12 cellular contexts compared by ENCODE assay signal in the genomic region with DNA sequence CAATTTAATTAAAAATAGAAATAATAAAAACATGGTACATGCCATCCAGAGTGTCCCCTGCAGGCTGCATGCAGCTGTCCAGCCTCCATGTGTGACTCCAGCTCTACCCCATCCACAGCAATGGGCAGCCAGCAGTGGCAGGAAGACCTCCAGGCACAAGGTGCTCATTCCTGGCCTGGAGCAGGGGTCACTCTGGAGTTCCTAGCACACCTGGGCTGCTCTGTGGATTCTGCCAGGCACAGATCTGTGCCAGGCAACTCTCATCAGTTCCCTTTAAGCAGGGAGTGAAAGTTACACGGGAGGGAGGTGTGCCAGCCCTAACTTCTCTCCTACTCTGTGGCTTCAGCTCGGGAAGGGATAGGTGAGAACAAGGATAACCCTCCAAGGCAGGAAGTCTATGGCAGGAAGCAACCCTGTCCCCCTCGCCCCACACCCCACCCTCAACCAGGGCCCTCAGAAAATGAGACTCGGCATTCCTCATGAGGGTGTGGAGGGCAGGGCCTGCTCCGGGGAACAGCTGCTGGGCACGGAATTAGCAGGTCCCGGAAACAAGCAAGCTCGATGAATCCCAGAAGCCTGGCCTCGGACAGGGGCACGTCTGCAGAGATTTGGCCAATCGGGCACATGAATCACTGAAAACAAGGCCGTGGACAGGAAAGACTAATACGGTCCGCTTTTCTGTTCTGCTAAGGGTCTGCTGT. TPM values are rescaled to one million over a fixed set of nuclear protein-coding genes. Genes with fewer than 3 reads are reported as not detected.
DNase-seq lines count a peak whose midpoint lies in the region; ATAC-seq and TF ChIP-seq lines count a peak whose summit lies in the region.
"Had no signal": no experiment of that assay in that cellular context is flagged by ENCODE, and none has a peak within 500 bp of the region (broad histone marks: within the 10 kb centered on the region; RNA-seq: fewer than 3 reads in every experiment).

No MANE protein-coding gene starts in this region.

- TF ChIP-seq CTCF in tibial artery (IDR thresholded peaks at IDR 0.05): no peak
- no peak for TF ChIP-seq CTCF in foreskin fibroblast (IDR thresholded peaks at IDR 0.05; ENCODE audit: low read depth, low read length)

- H3K4me3 ChIP-seq in duodenal mucosa (ENCODE audit: low read depth in 1 of 2, low read length in 2 of 2): peak overlapping the region; percentile 13 to 25
- no peak overlapping the region for H3K4me3 ChIP-seq in mucosa of stomach (ENCODE audit: low read length)
- H3K4me3 ChIP-seq in tibial artery: peak overlapping the region; percentile 15 to 35
- H3K4me3 ChIP-seq in foreskin fibroblast (ENCODE audit: low read depth in 1 of 2, low read length in 2 of 2): no peak overlapping the region
- H3K4me3 ChIP-seq: testis had no signal

- H3K9me3 ChIP-seq in duodenal mucosa (ENCODE audit: control insufficient read depth in 1 of 2, low read length in 2 of 2) (no peaks in the 10 kb centered on the region), mucosa of stomach (ENCODE audit: control insufficient read depth, low read length) (no peaks in the 10 kb centered on the region), tibial artery (no peaks in the 10 kb centered on the region)
- H3K9me3 ChIP-seq: testis had no signal

- H3K9ac ChIP-seq in duodenal mucosa (ENCODE audit: low read depth in 1 of 2, low read length in 2 of 2) (no peak overlapping the region), mucosa of stomach (ENCODE audit: low read length) (peak overlapping the region; percentile 15)

- peaks cover under 1 to 3% of the 10 kb centered on the region in 2 donors for H3K27me3 ChIP-seq in duodenal mucosa (ENCODE audit: control insufficient read depth in 1 of 2, insufficient read depth in 2 of 2, low read length in 2 of 2)
- peaks cover 5% of the 10 kb centered on the region for H3K27me3 ChIP-seq in mucosa of stomach (ENCODE audit: control insufficient read depth, insufficient read depth, low read length)
- no peaks in the 10 kb centered on the region for H3K27me3 ChIP-seq in tibial artery
- H3K27me3 ChIP-seq: testis had no signal

- peak; percentile 48 for DNase-seq in NCI-H460 (ENCODE audit: extremely low read depth, low read depth)
- DNase-seq in tibial artery: peak in 1 of 2 donors; percentile 81
- DNase-seq in foreskin fibroblast: no peak
- no peak for DNase-seq in inferior parietal cortex (ENCODE audit: extremely low spot score)
- DNase-seq: KBM-7, NCI-H187 treated with DMSO at 0.1 percent for 48 hours, testis had no signal

- H3K36me3 ChIP-seq in duodenal mucosa (ENCODE audit: control insufficient read depth in 1 of 2, insufficient read depth in 2 of 2, low read length in 2 of 2) (no peaks in the 10 kb centered on the region), mucosa of stomach (ENCODE audit: control insufficient read depth, insufficient read depth, low read length) (no peaks in the 10 kb centered on the region), tibial artery (peaks cover 8 to 9% (median 9%) of the 10 kb centered on the region in 3 donors)

- no peak for ATAC-seq in HG03442 (IDR thresholded peaks at IDR 0.05; ENCODE audit: unreplicated experiment)
- no peak for ATAC-seq in HG03139 (IDR thresholded peaks at IDR 0.05; ENCODE audit: unreplicated experiment)
- ATAC-seq: activated CD4-positive, CD25-positive, alpha-beta regulatory T cell treated with anti-CD3 and anti-CD28 coated beads, Interleukin-2, amount 50 U/mL, for 24 hours had no signal

- intact Hi-C loops in tibial artery (cut with DNase I; ENCODE audit: low total_unique reads): no loop called here

- H3K27ac ChIP-seq in duodenal mucosa (ENCODE audit: low read depth, low read length): no peak overlapping the region
- H3K27ac ChIP-seq in tibial artery: peak overlapping the region; percentile 93 to 95
- H3K27ac ChIP-seq: testis had no signal

- peaks cover 7 to 12% of the 10 kb centered on the region in 2 donors for H3K4me1 ChIP-seq in duodenal mucosa (ENCODE audit: control insufficient read depth in 1 of 2, insufficient read depth in 2 of 2, low read length in 2 of 2)
- H3K4me1 ChIP-seq in mucosa of stomach (ENCODE audit: control insufficient read depth, insufficient read depth, low read length): peaks cover 10% of the 10 kb centered on the region
- H3K4me1 ChIP-seq in tibial artery: peaks cover 0 to 100% (median 54%) of the 10 kb centered on the region in 4 donors
- H3K4me1 ChIP-seq: testis had no signal

RNA-seq across cellular contexts. Expression of gene JPH2, which starts 10.0 kb away (rescaled TPM):
- total RNA-seq in NCI-H460 (2014; rRNA removed; shearing (Covaris generic)): 1.4 and 1.7 TPM in 2 replicates
- polyA plus RNA-seq in NCI-H460 (2014; cell fraction: nucleus; rRNA removed): 0.91 and 1.7 TPM in 2 replicates

RNA-seq across cellular contexts. Expression of gene OSER1, which starts 33.6 kb away (rescaled TPM):
- 32.0 and 38.0 TPM in 2 replicates for total RNA-seq in NCI-H460 (2014; rRNA removed; shearing (Covaris generic))
- 28.7 and 39.8 TPM in 2 replicates for polyA plus RNA-seq in NCI-H460 (2014; cell fraction: nucleus; rRNA removed)

Comparison
In these comparisons a context has a peak if more than half of its experiments do, and no peak if none do; other contexts are left out.
1. H3K4me3 ChIP-seq: peak in duodenal mucosa (2 of 2) and tibial artery (2 of 2); none in mucosa of stomach (single experiment) and foreskin fibroblast (0 of 2).